8 cellular contexts compared by ENCODE assay signal in the genomic region with DNA sequence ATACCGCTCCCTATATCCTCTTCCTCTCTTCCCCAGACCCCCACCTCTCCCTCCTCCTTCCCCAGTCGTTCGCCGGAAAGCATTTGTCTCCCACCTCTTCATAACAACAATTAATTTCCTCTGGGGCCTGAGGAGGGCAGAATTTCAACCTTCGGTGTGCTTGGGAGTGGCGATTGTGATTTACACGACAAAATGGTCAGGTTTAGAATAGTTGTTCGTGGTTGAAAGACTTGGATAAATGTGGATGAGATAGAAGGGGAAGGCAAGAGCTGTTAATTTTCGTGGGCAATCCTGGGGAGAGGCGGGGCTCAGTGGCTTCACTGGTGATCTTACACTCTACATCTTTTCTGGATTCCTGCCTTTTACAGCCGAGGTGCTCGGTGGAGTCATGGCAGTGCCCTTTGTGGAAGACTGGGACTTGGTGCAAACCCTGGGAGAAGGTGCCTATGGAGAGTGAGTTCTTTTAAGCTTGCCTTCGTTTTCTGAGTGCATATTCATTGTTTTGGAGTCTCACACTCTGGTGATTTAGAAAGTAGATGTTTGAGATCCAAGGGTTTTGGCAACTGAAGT. TPM values are rescaled to one million over a fixed set of nuclear protein-coding genes. Genes with fewer than 3 reads are reported as not detected.
DNase-seq lines count a peak whose midpoint lies in the region; ATAC-seq, FAIRE-seq and TF ChIP-seq lines count a peak whose summit lies in the region.

No MANE protein-coding gene starts in this region.

- TF ChIP-seq CTCF in AG04450 (IDR thresholded peaks at IDR 0.05; ENCODE audit: low read depth, low read length) (peak; percentile 35; the same call in 1 of the 2 replicates), GM12874 (IDR thresholded peaks at IDR 0.05; ENCODE audit: insufficient read depth, low read depth, low read length) (0 out of 2 replicates have a peak, but pooled peaks have one; percentile 28), K562 (IDR thresholded peaks at IDR 0.05 in 2 of 3, conservative IDR thresholded peaks at IDR 0.05 in 1 of 3; ENCODE audit: insufficient read depth in 2 of 3, low read depth in 1 of 3, low read length in 3 of 3) (peak; percentile 39 to 61 (median 57); a peak in 5 of 6 replicates), kidney epithelial cell (IDR thresholded peaks at IDR 0.05; ENCODE audit: insufficient read depth, low read length, poor library complexity, severe bottlenecking) (peak; percentile 40)

- CTCF ChIA-PET in AG04450 (lab: Charles Lee) (interaction anchor here (0.5 to 1.2 kb wide), 7 partner anchors 23 to 690 kb away, joined by 3 to 5 read pairs (median 3); partner anchors contain the start of gene STT3A), K562 (lab: Yijun Ruan, JAX; ENCODE audit: low intra/inter-chr PET ratio) (no interaction called here)

- peak overlapping the region; percentile 98 for H3K4me2 ChIP-seq in K562 (ENCODE audit: insufficient read depth, low read length)

- no TSS peak for BruUV-seq in K562 (replicated peaks; lab: Mats Ljungman, UMichigan)

- H3K79me2 ChIP-seq in K562 (ENCODE audit: control insufficient read depth, insufficient read depth, low read length): peaks cover 55% of the 10 kb centered on the region

- TF ChIP-seq EP300 in K562 (IDR thresholded peaks at IDR 0.05; ENCODE audit: low read length): no peak

- H3K4me1 ChIP-seq in K562 (replicated peaks in 1 of 2; ENCODE audit: control insufficient read depth in 2 of 2, insufficient read depth in 2 of 2, low read length in 2 of 2): peaks cover 9 to 10% of the 10 kb centered on the region in 2 experiments

- DNase-seq in AG04450 (ENCODE audit: low read depth, low spot score) (no peak), NCI-H748 (lab: John Stamatoyannopoulos, UW; ENCODE audit: unreplicated experiment) (peak; percentile 56), K562 (ENCODE audit: extremely low read depth in 1 of 4, low spot score in 3 of 4) (no peak), kidney epithelial cell (ENCODE audit: low read depth) (peak; percentile 35), urothelium cell line (ENCODE audit: low spot score) (no peak)
- no peak for DNase-seq in stimulated activated naive CD8-positive, alpha-beta T cell treated with anti-CD3 and anti-CD28 coated beads, Interleukin-15, Interleukin-2, amounts not matched to agents 100 U/mL and 50 U/mL, for 24 hours

- H3K36me3 ChIP-seq in K562 (ENCODE audit: control insufficient read depth, insufficient read depth, low read length): peaks cover 60% of the 10 kb centered on the region
- no peaks in the 10 kb centered on the region for H3K36me3 ChIP-seq in kidney epithelial cell (ENCODE audit: control insufficient read depth, insufficient read depth, low read length)

- in situ Hi-C loops in K562 (cut with MboI): no loop called here

- H3K9me1 ChIP-seq in K562 (ENCODE audit: control insufficient read depth, insufficient read depth, low read length): no peaks in the 10 kb centered on the region

- no peaks in the 10 kb centered on the region for H3K9me3 ChIP-seq in AG04450 (ENCODE audit: control insufficient read depth, insufficient read depth, low read length)
- H3K9me3 ChIP-seq in K562 (replicated peaks; ENCODE audit: control insufficient read depth, insufficient read depth, low read depth, low read length): no peaks in the 10 kb centered on the region

- intact Hi-C loops in K562 (cut with micrococcal nuclease): loop anchor here (5.0 kb wide), 4 partner anchors 34 to 246 kb away; partner anchors contain the start of gene STT3A

- peak overlapping the region; percentile 94 for H2AFZ ChIP-seq in K562 (ENCODE audit: low read depth, low read length)

- H3K4me3 ChIP-seq in AG04450 (ENCODE audit: low read depth, low read length): peak overlapping the region; percentile 75
- peak overlapping the region; percentile 80 for H3K4me3 ChIP-seq in K562
- peak overlapping the region; percentile 51 for H3K4me3 ChIP-seq in kidney epithelial cell (ENCODE audit: low read depth, low read length)

- POLR2A ChIA-PET in AG04450 (lab: Yijun Ruan, JAX) (interaction anchor here (1.2 to 1.5 kb wide), 2 partner anchors 34 to 57 kb away, joined by 5 to 11 read pairs; partner anchors contain the start of genes EI24 and STT3A), K562 (lab: Yijun Ruan, JAX) (interaction anchor here (1.1 to 3.6 kb wide), 4 partner anchors 9 to 56 kb away, joined by 4 to 13 read pairs (median 7); partner anchors contain the start of gene STT3A)

- no peak for TF ChIP-seq RAD21 in K562 (CRISPR knock-in tag; conservative IDR thresholded peaks at IDR 0.05 in 1 of 2, IDR thresholded peaks at IDR 0.05 in 1 of 2)

- ATAC-seq in HG02852 (IDR thresholded peaks at IDR 0.05; ENCODE audit: unreplicated experiment) (peak; percentile 35), K562 (peak; percentile 77)
- peak; percentile 44 for ATAC-seq in stimulated activated naive CD8-positive, alpha-beta T cell treated with anti-CD3 and anti-CD28 coated beads, Interleukin-15, Interleukin-2, amounts not matched to agents 100 U/mL and 50 U/mL, for 24 hours

- H3K27ac ChIP-seq in AG04450 (ENCODE audit: low read depth, low read length): peak overlapping the region; percentile 92
- peak overlapping the region; percentile 93 for H3K27ac ChIP-seq in K562 (ENCODE audit: extremely low read depth, low read depth, low read length)

- 0% methylated on average over 12 of the region's 13 CpGs for WGBS in K562 (ENCODE audit: insufficient coverage, low coverage, missing lambda C conversion rate)

- no peaks in the 10 kb centered on the region for H3K27me3 ChIP-seq in AG04450 (ENCODE audit: control insufficient read depth, insufficient read depth, low read length)
- no peaks in the 10 kb centered on the region for H3K27me3 ChIP-seq in K562 (ENCODE audit: control insufficient read depth in 2 of 2, insufficient read depth in 2 of 2, low read length in 2 of 2)
- no peaks in the 10 kb centered on the region for H3K27me3 ChIP-seq in kidney epithelial cell (ENCODE audit: control insufficient read depth, insufficient read depth, low read length)

- H3K9ac ChIP-seq in K562 (ENCODE audit: insufficient read depth in 1 of 2, low read depth in 2 of 2, low read length in 2 of 2): peak overlapping the region; percentile 93 to 96

- FAIRE-seq in K562 (lab: Jason Lieb, UNC): no peak
- no peak for FAIRE-seq in urothelium cell line (lab: Jason Lieb, UNC)

- no peaks in the 10 kb centered on the region for H4K20me1 ChIP-seq in K562 (replicated peaks; ENCODE audit: control insufficient read depth, insufficient read depth, low read length)

- no peak for TF ChIP-seq POLR2A in K562 (conservative IDR thresholded peaks at IDR 0.05)

RNA-seq across cellular contexts. Expression of gene CHEK1, which starts 1.5 kb away (rescaled TPM):
- 20.8 and 33.2 TPM in 2 replicates for polyA plus RNA-seq in AG04450 (2011; rRNA removed)
- polyA minus RNA-seq in AG04450 (2011; rRNA and poly(A)+ RNA removed): 15.8 and 23.6 TPM in 2 replicates
- 48.7 and 145 TPM in 2 replicates for total RNA-seq in K562 (2011; cell fraction: chromatin; rRNA removed; ENCODE audit: low replicate concordance)
- total RNA-seq in K562 (2011; cell fraction: nucleolus; rRNA removed): 27.3 and 34.2 TPM in 2 replicates
- 59.7 and 90.7 TPM in 2 replicates for total RNA-seq in K562 (2011; cell fraction: nucleoplasm; rRNA removed)
- total RNA-seq in K562 (2014; rRNA removed): 62.6 and 71.9 TPM in 2 replicates
- total RNA-seq in K562 (2014; rRNA removed; fragmentation: Illumina TruSeq; extraction: Trizol): 103 and 115 TPM in 2 replicates
- 87.5 and 88.8 TPM in 2 replicates for total RNA-seq in K562 (2015; rRNA removed; fragmentation: Illumina TruSeq; extraction: Trizol)
- 92.8 and 94.0 TPM in 2 replicates for total RNA-seq in K562 (2021)
- 58.7 and 108 TPM in 2 replicates for polyA plus RNA-seq in K562 (2011; rRNA removed)
- 26.0 and 32.8 TPM in 2 replicates for polyA plus RNA-seq in K562 (2011; cell fraction: cytosol; rRNA removed)
- 29.3 and 30.2 TPM in 2 replicates for polyA plus RNA-seq in K562 (2011; cell fraction: nucleus; rRNA removed)
- 65.7 and 70.1 TPM in 2 replicates for polyA plus RNA-seq in K562 (2012)
- 91.4 and 102 TPM in 2 replicates for polyA plus RNA-seq in K562 (2014; fragmentation: Illumina TruSeq; extraction: Trizol)
- polyA plus RNA-seq in K562 (2014; fragmentation: Nextera tagmentation; extraction: Ambion mirVana): 10 to 100 TPM; 63.9 to 70.9 TPM
- polyA plus RNA-seq in K562 (2014; rRNA removed): 68.7 and 74.1 TPM in 2 replicates
- polyA minus RNA-seq in K562 (2011; rRNA and poly(A)+ RNA removed): 67.6 and 79.8 TPM in 2 replicates
- polyA minus RNA-seq in K562 (2011; cell fraction: cytosol; rRNA and poly(A)+ RNA removed): 19.7 and 38.1 TPM in 2 replicates
- 40.3 and 46.8 TPM in 2 replicates for polyA minus RNA-seq in K562 (2011; cell fraction: nucleus; rRNA and poly(A)+ RNA removed)
- 17.5 and 19.3 TPM in 2 replicates for total RNA-seq in kidney epithelial cell

RNA-seq across cellular contexts. Expression of gene STT3A, which starts 33.8 kb away (rescaled TPM):
- 382 and 401 TPM in 2 replicates for polyA plus RNA-seq in AG04450 (2011; rRNA removed)
- polyA minus RNA-seq in AG04450 (2011; rRNA and poly(A)+ RNA removed): 890 and 992 TPM in 2 replicates
- 340 and 391 TPM in 2 replicates for total RNA-seq in K562 (2011; cell fraction: chromatin; rRNA removed; ENCODE audit: low replicate concordance)
- 528 and 545 TPM in 2 replicates for total RNA-seq in K562 (2011; cell fraction: nucleolus; rRNA removed)
- 415 and 429 TPM in 2 replicates for total RNA-seq in K562 (2011; cell fraction: nucleoplasm; rRNA removed)
- total RNA-seq in K562 (2014; rRNA removed): 70.7 and 95.7 TPM in 2 replicates
- 192 and 210 TPM in 2 replicates for total RNA-seq in K562 (2014; rRNA removed; fragmentation: Illumina TruSeq; extraction: Trizol)
- total RNA-seq in K562 (2015; rRNA removed; fragmentation: Illumina TruSeq; extraction: Trizol): 159 and 165 TPM in 2 replicates
- 148 and 167 TPM in 2 replicates for total RNA-seq in K562 (2021)
- 208 and 296 TPM in 2 replicates for polyA plus RNA-seq in K562 (2011; rRNA removed)
- 224 and 257 TPM in 2 replicates for polyA plus RNA-seq in K562 (2011; cell fraction: cytosol; rRNA removed)
- 171 and 194 TPM in 2 replicates for polyA plus RNA-seq in K562 (2011; cell fraction: nucleus; rRNA removed)
- 171 and 200 TPM in 2 replicates for polyA plus RNA-seq in K562 (2012)
- polyA plus RNA-seq in K562 (2014; fragmentation: Illumina TruSeq; extraction: Trizol): 170 and 212 TPM in 2 replicates
- 100 to 1,000 TPM; 197 to 330 TPM for polyA plus RNA-seq in K562 (2014; fragmentation: Nextera tagmentation; extraction: Ambion mirVana)
- polyA plus RNA-seq in K562 (2014; rRNA removed): 73.3 and 108 TPM in 2 replicates
- 589 and 1,261 TPM in 2 replicates for polyA minus RNA-seq in K562 (2011; rRNA and poly(A)+ RNA removed)
- polyA minus RNA-seq in K562 (2011; cell fraction: cytosol; rRNA and poly(A)+ RNA removed): 132 and 273 TPM in 2 replicates
- 106 and 141 TPM in 2 replicates for polyA minus RNA-seq in K562 (2011; cell fraction: nucleus; rRNA and poly(A)+ RNA removed)
- 187 and 208 TPM in 2 replicates for total RNA-seq in kidney epithelial cell

RNA-seq across cellular contexts. Expression of gene ACRV1, which starts 54.2 kb away (rescaled TPM):
- polyA plus RNA-seq in AG04450 (2011; rRNA removed) (not detected in 2 replicates), K562 (2011; rRNA removed) (not detected in 2 replicates), K562 (2014; fragmentation: Illumina TruSeq; extraction: Trizol) (not detected in 2 replicates), K562 (2014; fragmentation: Nextera tagmentation; extraction: Ambion mirVana) (under 1 TPM; 0.22 to 0.25 TPM), K562 (2014; rRNA removed) (not detected in 2 replicates)
- 0.26 TPM in 1 of 2 replicates, not detected in the other for polyA minus RNA-seq in AG04450 (2011; rRNA and poly(A)+ RNA removed)
- not detected in 2 replicates for total RNA-seq in K562 (2011; cell fraction: chromatin; rRNA removed; ENCODE audit: low replicate concordance)
- not detected in 2 replicates for total RNA-seq in K562 (2011; cell fraction: nucleolus; rRNA removed)
- not detected in 2 replicates for total RNA-seq in K562 (2011; cell fraction: nucleoplasm; rRNA removed)
- total RNA-seq in K562 (2014; rRNA removed) (not detected in 2 replicates), K562 (2014; rRNA removed; fragmentation: Illumina TruSeq; extraction: Trizol) (not detected in 2 replicates), K562 (2015; rRNA removed; fragmentation: Illumina TruSeq; extraction: Trizol) (not detected in 2 replicates), K562 (2021) (not detected in 2 replicates), kidney epithelial cell (not detected in 2 replicates)
- polyA plus RNA-seq in K562 (2011; cell fraction: cytosol; rRNA removed): not detected in 2 replicates
- not detected in 2 replicates for polyA plus RNA-seq in K562 (2011; cell fraction: nucleus; rRNA removed)
- 0.12 and 0.15 TPM in 2 replicates for polyA plus RNA-seq in K562 (2012)
- polyA minus RNA-seq in K562 (2011; rRNA and poly(A)+ RNA removed): not detected in 2 replicates
- not detected in 2 replicates for polyA minus RNA-seq in K562 (2011; cell fraction: cytosol; rRNA and poly(A)+ RNA removed)
- not detected in 2 replicates for polyA minus RNA-seq in K562 (2011; cell fraction: nucleus; rRNA and poly(A)+ RNA removed)

RNA-seq across cellular contexts. Expression of gene EI24, which starts 57.2 kb away (rescaled TPM):
- polyA plus RNA-seq in AG04450 (2011; rRNA removed) (129 and 150 TPM in 2 replicates), K562 (2011; rRNA removed) (128 and 239 TPM in 2 replicates), K562 (2014; fragmentation: Illumina TruSeq; extraction: Trizol) (249 and 260 TPM in 2 replicates), K562 (2014; fragmentation: Nextera tagmentation; extraction: Ambion mirVana) (10 to 100 TPM; 50.4 to 72.2 TPM), K562 (2014; rRNA removed) (182 and 210 TPM in 2 replicates)
- 75.5 and 87.7 TPM in 2 replicates for polyA minus RNA-seq in AG04450 (2011; rRNA and poly(A)+ RNA removed)
- 79.5 and 79.6 TPM in 2 replicates for total RNA-seq in K562 (2011; cell fraction: chromatin; rRNA removed; ENCODE audit: low replicate concordance)
- total RNA-seq in K562 (2011; cell fraction: nucleolus; rRNA removed): 86.2 and 96.6 TPM in 2 replicates
- 142 and 189 TPM in 2 replicates for total RNA-seq in K562 (2011; cell fraction: nucleoplasm; rRNA removed)
- total RNA-seq in K562 (2014; rRNA removed) (151 and 192 TPM in 2 replicates), K562 (2014; rRNA removed; fragmentation: Illumina TruSeq; extraction: Trizol) (187 and 198 TPM in 2 replicates), K562 (2015; rRNA removed; fragmentation: Illumina TruSeq; extraction: Trizol) (160 and 168 TPM in 2 replicates), K562 (2021) (159 and 165 TPM in 2 replicates), kidney epithelial cell (129 and 146 TPM in 2 replicates)
- polyA plus RNA-seq in K562 (2011; cell fraction: cytosol; rRNA removed): 178 and 192 TPM in 2 replicates
- 52.1 and 69.8 TPM in 2 replicates for polyA plus RNA-seq in K562 (2011; cell fraction: nucleus; rRNA removed)
- 121 and 150 TPM in 2 replicates for polyA plus RNA-seq in K562 (2012)
- 155 and 274 TPM in 2 replicates for polyA minus RNA-seq in K562 (2011; rRNA and poly(A)+ RNA removed)
- 34.8 and 79.5 TPM in 2 replicates for polyA minus RNA-seq in K562 (2011; cell fraction: cytosol; rRNA and poly(A)+ RNA removed)
- 17.2 and 23.3 TPM in 2 replicates for polyA minus RNA-seq in K562 (2011; cell fraction: nucleus; rRNA and poly(A)+ RNA removed)

Comparison
In these comparisons a context has a peak if more than half of its experiments do, and no peak if none do; other contexts are left out.
1. DNase-seq: peak in NCI-H748 (single experiment) and kidney epithelial cell (single experiment); none in AG04450 (single experiment), K562 (0 of 4), stimulated activated naive CD8-positive, alpha-beta T cell treated with anti-CD3 and anti-CD28 coated beads, Interleukin-15, Interleukin-2, amounts not matched to agents 100 U/mL and 50 U/mL, for 24 hours (single experiment) and urothelium cell line (single experiment).
2. Peak in every context shown above with its lines, with median percentiles within 50 percentile points of each other: H3K4me3 ChIP-seq, CTCF ChIP-seq and ATAC-seq.